In genomic region chr17:77281904-77282367, GRCh38 we compare ENCODE assay signal across 8 cellular contexts.
A peak's percentile ranks its signal among the peaks of the same experiment; 100 is the strongest.
DNase-seq lines count a peak whose midpoint lies in the region; ATAC-seq and TF ChIP-seq lines count a peak whose summit lies in the region.

No MANE protein-coding gene starts in this region.

- peaks cover 7% of the 10 kb centered on the region for H3K4me1 Mint-ChIP-seq in T-helper 2 cell treated with Interferon-gamma antibody and Interleukin-4, amounts not matched to agents 5 μg/mL and 100 μg/mL, for 36 hours (ENCODE audit: low read depth)
- H3K4me1 Mint-ChIP-seq in endodermal cell = peaks cover 30% of the 10 kb centered on the region

- no peaks in the 10 kb centered on the region for H3K36me3 ChIP-seq in endodermal cell (ENCODE audit: control insufficient read depth, insufficient read depth, low read length)
- no peaks in the 10 kb centered on the region for H3K36me3 ChIP-seq in parathyroid adenoma (ENCODE audit: control insufficient read depth, insufficient read depth, low read length)
- no peaks in the 10 kb centered on the region for H3K36me3 ChIP-seq in gastroesophageal sphincter

- peaks cover 4% of the 10 kb centered on the region for H3K79me2 ChIP-seq in parathyroid adenoma

- H3K27me3 ChIP-seq in endodermal cell (ENCODE audit: control insufficient read depth, insufficient read depth, low read length, poor library complexity, severe bottlenecking) (peaks cover 27% of the 10 kb centered on the region), parathyroid adenoma (ENCODE audit: control insufficient read depth, insufficient read depth, low read length) (no peaks in the 10 kb centered on the region), gastroesophageal sphincter (peaks cover 14% of the 10 kb centered on the region)

- H2AFZ ChIP-seq in parathyroid adenoma = peak overlapping the region; percentile 87

- H3K9me3 ChIP-seq in endodermal cell (ENCODE audit: control insufficient read depth, low read length) (no peaks in the 10 kb centered on the region), parathyroid adenoma (ENCODE audit: control insufficient read depth, low read length) (no peaks in the 10 kb centered on the region), gastroesophageal sphincter (no peaks in the 10 kb centered on the region)

- WGBS in endodermal cell (ENCODE audit: insufficient coverage in 1 of 2, insufficient read length in 1 of 2), 2 experiments = 24 to 29% methylated on average over 19 to 20 of the region's 20 CpGs
- WGBS in gastroesophageal sphincter (ENCODE audit: low coverage in 1 of 2), 2 donors = 87 to 100% methylated on average over 1 to 4 of the region's 20 CpGs

- H3K4me1 ChIP-seq in endodermal cell (ENCODE audit: control insufficient read depth, insufficient read depth, low read length) (no peaks in the 10 kb centered on the region), parathyroid adenoma (peaks cover 33% of the 10 kb centered on the region), gastroesophageal sphincter (peaks cover 0 to 28% (median 0%) of the 10 kb centered on the region in 3 donors)

- H3K36me3 Mint-ChIP-seq in T-helper 2 cell treated with Interferon-gamma antibody and Interleukin-4, amounts not matched to agents 5 μg/mL and 100 μg/mL, for 36 hours (ENCODE audit: low read depth) = no peaks in the 10 kb centered on the region
- H3K36me3 Mint-ChIP-seq in endodermal cell (ENCODE audit: low read depth) = peaks cover 5% of the 10 kb centered on the region

- H3K27ac ChIP-seq in endodermal cell (ENCODE audit: low read depth, low read length) = no peak overlapping the region
- no peak overlapping the region for H3K27ac ChIP-seq in parathyroid adenoma
- no peak overlapping the region for H3K27ac ChIP-seq in gastroesophageal sphincter

- TF ChIP-seq CTCF in endodermal cell (conservative IDR thresholded peaks at IDR 0.05) (peak; percentile 6), parathyroid adenoma (IDR thresholded peaks at IDR 0.05) (no peak), gastroesophageal sphincter (IDR thresholded peaks at IDR 0.05) (no peak)

- H3K9me3 Mint-ChIP-seq in T-helper 2 cell treated with Interferon-gamma antibody and Interleukin-4, amounts not matched to agents 5 μg/mL and 100 μg/mL, for 36 hours = no peaks in the 10 kb centered on the region
- no peaks in the 10 kb centered on the region for H3K9me3 Mint-ChIP-seq in endodermal cell

- DNase-seq in T-helper 2 cell treated with Interferon-gamma antibody and Interleukin-4, amounts not matched to agents 5 μg/mL and 100 μg/mL, for 36 hours (ENCODE audit: low spot score) = no peak
- DNase-seq in T-helper 2 cell (no peak), NCI-H226 (peak; percentile 46), endodermal cell (peak; percentile 83), HCEC 1CT (no peak)
- DNase-seq in stimulated activated CD4-positive, alpha-beta T cell treated with anti-CD3 and anti-CD28 coated beads, Interleukin-2, amount 100 ng/mL, for 24 hours = no peak

- H3K27me3 Mint-ChIP-seq in T-helper 2 cell treated with Interferon-gamma antibody and Interleukin-4, amounts not matched to agents 5 μg/mL and 100 μg/mL, for 36 hours (ENCODE audit: low read depth) = peaks cover 39% of the 10 kb centered on the region
- H3K27me3 Mint-ChIP-seq in endodermal cell (ENCODE audit: insufficient read depth) = peaks cover 31% of the 10 kb centered on the region

- H3K4me3 Mint-ChIP-seq in T-helper 2 cell treated with Interferon-gamma antibody and Interleukin-4, amounts not matched to agents 5 μg/mL and 100 μg/mL, for 36 hours = peak overlapping the region; percentile 77
- peak overlapping the region; percentile 78 for H3K4me3 Mint-ChIP-seq in endodermal cell

- H3K27ac Mint-ChIP-seq in T-helper 2 cell treated with Interferon-gamma antibody and Interleukin-4, amounts not matched to agents 5 μg/mL and 100 μg/mL, for 36 hours = peak overlapping the region; percentile 60
- H3K27ac Mint-ChIP-seq in endodermal cell = peak overlapping the region; percentile 83

- peak overlapping the region; percentile 60 for H3K9ac ChIP-seq in endodermal cell (ENCODE audit: extremely low read depth, low read length, poor library complexity, severe bottlenecking)
- H3K9ac ChIP-seq in parathyroid adenoma = peak overlapping the region; percentile 25

- H3K4me2 ChIP-seq in parathyroid adenoma (ENCODE audit: low read length) = peak overlapping the region; percentile 72

- ATAC-seq in gastroesophageal sphincter = no peak

- TF ChIP-seq EP300 in gastroesophageal sphincter (IDR thresholded peaks at IDR 0.05) = no peak

- no peak for TF ChIP-seq POLR2A in gastroesophageal sphincter (IDR thresholded peaks at IDR 0.05)

- H3K4me3 ChIP-seq in endodermal cell (ENCODE audit: low read length) (peak overlapping the region; percentile 87), parathyroid adenoma (ENCODE audit: low read depth, low read length) (peak overlapping the region; percentile 58), gastroesophageal sphincter (peak overlapping the region in 1 of 2 donors; percentile 57)

Comparison
In these comparisons a context has a peak if more than half of its experiments do, and no peak if none do; other contexts are left out.
1. DNase-seq: peak in NCI-H226 (single experiment) and endodermal cell (single experiment); none in T-helper 2 cell treated with Interferon-gamma antibody and Interleukin-4, amounts not matched to agents 5 μg/mL and 100 μg/mL, for 36 hours (single experiment), T-helper 2 cell (0 of 5), HCEC 1CT (single experiment) and stimulated activated CD4-positive, alpha-beta T cell treated with anti-CD3 and anti-CD28 coated beads, Interleukin-2, amount 100 ng/mL, for 24 hours (0 of 2).